ENCODE assay signal across 1 cellular context in the genomic region with DNA sequence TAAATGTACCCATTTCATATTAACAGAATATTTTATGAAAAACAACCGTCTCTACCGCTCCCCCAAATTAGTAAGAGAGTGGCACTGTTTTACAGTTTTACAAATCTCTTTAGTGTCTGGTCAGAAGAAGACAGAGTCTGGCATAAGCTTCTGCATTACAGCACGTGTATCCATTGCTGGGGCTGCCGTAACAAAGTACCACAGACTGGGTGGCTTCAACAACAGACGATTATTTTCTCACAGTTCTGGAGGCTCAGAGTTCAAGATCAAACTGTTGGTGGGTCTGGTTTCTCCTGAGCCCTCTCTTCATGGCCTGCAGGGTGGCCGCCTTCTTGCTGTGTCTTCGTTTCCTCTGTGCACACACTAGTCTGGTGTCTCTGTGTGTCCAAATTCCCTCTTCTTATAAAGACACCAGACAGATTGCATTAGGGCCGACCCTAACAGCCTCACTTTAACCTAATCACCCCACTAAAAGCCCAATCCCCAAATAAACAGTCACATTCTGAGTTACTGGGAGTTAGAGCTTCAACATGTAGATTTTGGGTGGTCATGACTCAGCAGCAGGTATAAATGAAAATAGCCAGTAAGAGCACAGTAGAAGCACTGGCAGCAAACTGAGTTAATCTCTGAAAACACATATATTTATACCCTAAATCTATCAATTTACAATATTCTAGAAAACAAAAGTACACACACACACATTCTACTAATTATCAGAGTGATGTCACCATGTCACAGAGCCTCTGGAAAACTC.
A peak's percentile ranks its signal among the peaks of the same experiment; 100 is the strongest.
TF ChIP-seq lines count a peak whose summit lies in the region.

No MANE protein-coding gene starts in this region.

TF ChIP-seq in HEK293, 187 proteins besides CTCF, POLR2A, EP300 and RAD21 (continued from another document):
- TF ChIP-seq, protein P1, sequence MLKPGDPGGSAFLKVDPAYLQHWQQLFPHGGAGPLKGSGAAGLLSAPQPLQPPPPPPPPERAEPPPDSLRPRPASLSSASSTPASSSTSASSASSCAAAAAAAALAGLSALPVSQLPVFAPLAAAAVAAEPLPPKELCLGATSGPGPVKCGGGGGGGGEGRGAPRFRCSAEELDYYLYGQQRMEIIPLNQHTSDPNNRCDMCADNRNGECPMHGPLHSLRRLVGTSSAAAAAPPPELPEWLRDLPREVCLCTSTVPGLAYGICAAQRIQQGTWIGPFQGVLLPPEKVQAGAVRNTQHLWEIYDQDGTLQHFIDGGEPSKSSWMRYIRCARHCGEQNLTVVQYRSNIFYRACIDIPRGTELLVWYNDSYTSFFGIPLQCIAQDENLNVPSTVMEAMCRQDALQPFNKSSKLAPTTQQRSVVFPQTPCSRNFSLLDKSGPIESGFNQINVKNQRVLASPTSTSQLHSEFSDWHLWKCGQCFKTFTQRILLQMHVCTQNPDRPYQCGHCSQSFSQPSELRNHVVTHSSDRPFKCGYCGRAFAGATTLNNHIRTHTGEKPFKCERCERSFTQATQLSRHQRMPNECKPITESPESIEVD (tag by site-specific recombination; IDR thresholded peaks at IDR 0.05): peak; percentile 87
- TF ChIP-seq ZNF600 (tag by site-specific recombination; IDR thresholded peaks at IDR 0.05) (peak; percentile 32; the same call in 1 of the 2 replicates), ZNF138 (tag by site-specific recombination; IDR thresholded peaks at IDR 0.05; ENCODE audit: borderline replicate concordance) (no peak), ZBTB17 (tag by site-specific recombination; IDR thresholded peaks at IDR 0.05) (no peak), ZNF830 (tag by site-specific recombination; IDR thresholded peaks at IDR 0.05; ENCODE audit: low read depth) (no peak), ZNF157 (tag by site-specific recombination; IDR thresholded peaks at IDR 0.05) (peak; percentile 93)
- TF ChIP-seq, protein P2, sequence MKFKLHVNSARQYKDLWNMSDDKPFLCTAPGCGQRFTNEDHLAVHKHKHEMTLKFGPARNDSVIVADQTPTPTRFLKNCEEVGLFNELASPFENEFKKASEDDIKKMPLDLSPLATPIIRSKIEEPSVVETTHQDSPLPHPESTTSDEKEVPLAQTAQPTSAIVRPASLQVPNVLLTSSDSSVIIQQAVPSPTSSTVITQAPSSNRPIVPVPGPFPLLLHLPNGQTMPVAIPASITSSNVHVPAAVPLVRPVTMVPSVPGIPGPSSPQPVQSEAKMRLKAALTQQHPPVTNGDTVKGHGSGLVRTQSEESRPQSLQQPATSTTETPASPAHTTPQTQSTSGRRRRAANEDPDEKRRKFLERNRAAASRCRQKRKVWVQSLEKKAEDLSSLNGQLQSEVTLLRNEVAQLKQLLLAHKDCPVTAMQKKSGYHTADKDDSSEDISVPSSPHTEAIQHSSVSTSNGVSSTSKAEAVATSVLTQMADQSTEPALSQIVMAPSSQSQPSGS (tag by site-specific recombination; IDR thresholded peaks at IDR 0.05; ENCODE audit: low read depth): 0 out of 2 replicates have a peak, but pooled peaks have one; percentile 64
- TF ChIP-seq, protein P3, sequence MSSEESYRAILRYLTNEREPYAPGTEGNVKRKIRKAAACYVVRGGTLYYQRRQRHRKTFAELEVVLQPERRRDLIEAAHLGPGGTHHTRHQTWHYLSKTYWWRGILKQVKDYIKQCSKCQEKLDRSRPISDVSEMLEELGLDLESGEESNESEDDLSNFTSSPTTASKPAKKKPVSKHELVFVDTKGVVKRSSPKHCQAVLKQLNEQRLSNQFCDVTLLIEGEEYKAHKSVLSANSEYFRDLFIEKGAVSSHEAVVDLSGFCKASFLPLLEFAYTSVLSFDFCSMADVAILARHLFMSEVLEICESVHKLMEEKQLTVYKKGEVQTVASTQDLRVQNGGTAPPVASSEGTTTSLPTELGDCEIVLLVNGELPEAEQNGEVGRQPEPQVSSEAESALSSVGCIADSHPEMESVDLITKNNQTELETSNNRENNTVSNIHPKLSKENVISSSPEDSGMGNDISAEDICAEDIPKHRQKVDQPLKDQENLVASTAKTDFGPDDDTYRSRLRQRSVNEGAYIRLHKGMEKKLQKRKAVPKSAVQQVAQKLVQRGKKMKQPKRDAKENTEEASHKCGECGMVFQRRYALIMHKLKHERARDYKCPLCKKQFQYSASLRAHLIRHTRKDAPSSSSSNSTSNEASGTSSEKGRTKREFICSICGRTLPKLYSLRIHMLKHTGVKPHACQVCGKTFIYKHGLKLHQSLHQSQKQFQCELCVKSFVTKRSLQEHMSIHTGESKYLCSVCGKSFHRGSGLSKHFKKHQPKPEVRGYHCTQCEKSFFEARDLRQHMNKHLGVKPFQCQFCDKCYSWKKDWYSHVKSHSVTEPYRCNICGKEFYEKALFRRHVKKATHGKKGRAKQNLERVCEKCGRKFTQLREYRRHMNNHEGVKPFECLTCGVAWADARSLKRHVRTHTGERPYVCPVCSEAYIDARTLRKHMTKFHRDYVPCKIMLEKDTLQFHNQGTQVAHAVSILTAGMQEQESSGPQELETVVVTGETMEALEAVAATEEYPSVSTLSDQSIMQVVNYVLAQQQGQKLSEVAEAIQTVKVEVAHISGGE (tag by site-specific recombination; conservative IDR thresholded peaks at IDR 0.05; ENCODE audit: low read depth): no peak
- TF ChIP-seq, protein P4, sequence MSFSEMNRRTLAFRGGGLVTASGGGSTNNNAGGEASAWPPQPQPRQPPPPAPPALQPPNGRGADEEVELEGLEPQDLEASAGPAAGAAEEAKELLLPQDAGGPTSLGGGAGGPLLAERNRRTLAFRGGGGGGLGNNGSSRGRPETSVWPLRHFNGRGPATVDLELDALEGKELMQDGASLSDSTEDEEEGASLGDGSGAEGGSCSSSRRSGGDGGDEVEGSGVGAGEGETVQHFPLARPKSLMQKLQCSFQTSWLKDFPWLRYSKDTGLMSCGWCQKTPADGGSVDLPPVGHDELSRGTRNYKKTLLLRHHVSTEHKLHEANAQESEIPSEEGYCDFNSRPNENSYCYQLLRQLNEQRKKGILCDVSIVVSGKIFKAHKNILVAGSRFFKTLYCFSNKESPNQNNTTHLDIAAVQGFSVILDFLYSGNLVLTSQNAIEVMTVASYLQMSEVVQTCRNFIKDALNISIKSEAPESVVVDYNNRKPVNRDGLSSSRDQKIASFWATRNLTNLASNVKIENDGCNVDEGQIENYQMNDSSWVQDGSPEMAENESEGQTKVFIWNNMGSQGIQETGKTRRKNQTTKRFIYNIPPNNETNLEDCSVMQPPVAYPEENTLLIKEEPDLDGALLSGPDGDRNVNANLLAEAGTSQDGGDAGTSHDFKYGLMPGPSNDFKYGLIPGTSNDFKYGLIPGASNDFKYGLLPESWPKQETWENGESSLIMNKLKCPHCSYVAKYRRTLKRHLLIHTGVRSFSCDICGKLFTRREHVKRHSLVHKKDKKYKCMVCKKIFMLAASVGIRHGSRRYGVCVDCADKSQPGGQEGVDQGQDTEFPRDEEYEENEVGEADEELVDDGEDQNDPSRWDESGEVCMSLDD (tag by site-specific recombination; IDR thresholded peaks at IDR 0.05): no peak
